18 cellular contexts compared by ENCODE assay signal in the genomic region with DNA sequence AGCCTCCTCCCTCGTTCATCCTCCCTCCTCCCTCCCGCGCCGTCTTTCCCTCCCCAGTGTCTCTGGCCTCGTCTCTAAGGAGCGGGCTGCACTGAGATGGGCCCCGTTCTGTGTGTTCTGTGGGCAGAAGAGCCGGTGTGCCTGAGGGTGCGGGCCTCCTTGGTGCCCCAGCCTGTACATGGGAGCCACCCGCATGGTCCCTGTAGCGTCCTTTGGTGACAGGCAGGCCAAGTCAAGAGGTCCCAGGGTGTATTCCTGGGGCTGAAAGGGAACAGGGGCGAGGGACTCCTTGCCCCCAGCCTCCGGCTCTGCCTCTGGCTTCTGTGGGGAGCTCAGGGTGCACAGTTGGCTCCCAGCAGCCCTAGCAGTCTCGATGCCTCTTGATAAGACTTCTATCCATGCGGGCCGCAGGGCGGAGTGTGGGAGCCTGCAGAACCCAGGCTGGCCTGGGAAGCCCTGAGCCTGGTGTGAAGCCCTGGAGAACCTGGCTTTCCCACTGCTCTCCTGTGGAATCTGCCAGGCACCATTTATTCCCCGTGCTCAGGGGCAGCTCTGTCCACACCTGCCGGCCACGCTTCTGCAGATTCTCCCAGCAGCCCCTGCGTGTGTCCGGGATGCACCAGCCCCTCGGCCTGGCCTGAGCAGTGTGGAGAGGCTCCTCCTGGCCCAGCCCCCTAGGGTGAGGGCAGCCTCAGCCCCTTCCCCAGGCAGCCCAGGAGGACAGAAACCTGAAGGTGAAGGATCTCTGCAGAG.
DNase-seq lines count a peak whose midpoint lies in the region; ATAC-seq and TF ChIP-seq lines count a peak whose summit lies in the region.
"Had no signal": no experiment of that assay in that cellular context is flagged by ENCODE, and none has a peak within 500 bp of the region (broad histone marks: within the 10 kb centered on the region; RNA-seq: fewer than 3 reads in every experiment).

No MANE protein-coding gene starts in this region.

- TF ChIP-seq CTCF in endothelial cell (IDR thresholded peaks at IDR 0.05; ENCODE audit: unreplicated experiment), result no peak
- TF ChIP-seq CTCF in osteocyte (IDR thresholded peaks at IDR 0.05), result no peak

- no peak overlapping the region for H3K4me3 ChIP-seq in BLaER1
- H3K4me3 ChIP-seq: dorsolateral prefrontal cortex, thoracic aorta had no signal

- peak; percentile 8 for DNase-seq in activated CD8-positive, alpha-beta memory T cell treated with anti-CD3 and anti-CD28 coated beads, Interleukin-2, amount 50 U/mL, for 4 hours
- no peak for DNase-seq in activated CD8-positive, alpha-beta memory T cell treated with anti-CD3 and anti-CD28 coated beads, Interleukin-2, amount 10 ng/mL, durations not matched to agents 7 days and 5 days
- DNase-seq in endothelial cell (ENCODE audit: low spot score) (peak; percentile 2), osteocyte (ENCODE audit: extremely low spot score, unreplicated experiment) (peak; percentile 81), NCI-H146 (lab: John Stamatoyannopoulos, UW) (no peak)
- no peak for DNase-seq in stimulated activated CD8-positive, alpha-beta memory T cell treated with anti-CD3 and anti-CD28 coated beads, Interleukin-4, amount 100 ng/mL, for 48 hours
- DNase-seq: 8988T; activated CD4-positive, alpha-beta T cell treated with anti-CD3 and anti-CD28 coated beads, Interleukin-2, amount 10 ng/mL, durations not matched to agents 24 days and 14 days; CD4-positive, alpha-beta memory T cell; MV-4-11; nephron progenitor cell; stimulated activated CD4-positive, alpha-beta T cell treated with anti-CD3 and anti-CD28 coated beads, Interleukin-15, amount 100 ng/mL, for 24 hours; stimulated activated naive CD4-positive, alpha-beta T cell treated with Interleukin-2 at 50 U/mL for 16 hours had no signal

- ATAC-seq in activated CD8-positive, alpha-beta memory T cell treated with anti-CD3 and anti-CD28 coated beads, Interleukin-2, amount 10 ng/mL, durations not matched to agents 7 days and 5 days, result no peak
- ATAC-seq in HG02973 (IDR thresholded peaks at IDR 0.05; ENCODE audit: unreplicated experiment), result no peak

- H3K4me3 Mint-ChIP-seq in activated CD8-positive, alpha-beta memory T cell treated with anti-CD3 and anti-CD28 coated beads, Interleukin-2, amount 10 ng/mL, durations not matched to agents 7 days and 5 days, result no peak overlapping the region
- H3K4me3 Mint-ChIP-seq in endothelial cell (ENCODE audit: unreplicated experiment) (no peak overlapping the region), osteocyte (ENCODE audit: unreplicated experiment) (no peak overlapping the region)
- H3K4me3 Mint-ChIP-seq: activated CD4-positive, alpha-beta T cell treated with anti-CD3 and anti-CD28 coated beads, Interleukin-2, amount 10 ng/mL, durations not matched to agents 24 days and 14 days; activated T-helper 1 cell treated with anti-CD3 and anti-CD28 coated beads, Interleukin-12 subunit alpha, Interleukin-12 subunit beta, Interleukin-2, Interleukin-4 antibody, amounts not matched to agents 30 ng/mL and 10 ng/mL and 1 ng/mL, durations not matched to agents 14 hours and 24 hours and 36 hours; CD4-positive, alpha-beta memory T cell; nephron progenitor cell had no signal

- no peaks in the 10 kb centered on the region for H3K36me3 Mint-ChIP-seq in activated CD8-positive, alpha-beta memory T cell treated with anti-CD3 and anti-CD28 coated beads, Interleukin-2, amount 10 ng/mL, durations not matched to agents 7 days and 5 days
- no peaks in the 10 kb centered on the region for H3K36me3 Mint-ChIP-seq in endothelial cell (ENCODE audit: low read depth, unreplicated experiment)
- no peaks in the 10 kb centered on the region for H3K36me3 Mint-ChIP-seq in osteocyte (ENCODE audit: unreplicated experiment)
- H3K36me3 Mint-ChIP-seq: CD4-positive, alpha-beta memory T cell had no signal

- H3K27me3 ChIP-seq in BLaER1, result no peaks in the 10 kb centered on the region; the same call in 1 of the 2 replicates

- no peaks in the 10 kb centered on the region for H3K4me1 Mint-ChIP-seq in activated CD8-positive, alpha-beta memory T cell treated with anti-CD3 and anti-CD28 coated beads, Interleukin-2, amount 10 ng/mL, durations not matched to agents 7 days and 5 days
- H3K4me1 Mint-ChIP-seq in endothelial cell (ENCODE audit: unreplicated experiment) (no peaks in the 10 kb centered on the region), osteocyte (ENCODE audit: unreplicated experiment) (no peaks in the 10 kb centered on the region)
- H3K4me1 Mint-ChIP-seq: activated CD4-positive, alpha-beta T cell treated with anti-CD3 and anti-CD28 coated beads, Interleukin-2, amount 10 ng/mL, durations not matched to agents 24 days and 14 days had no signal

- H3K9ac ChIP-seq in BLaER1, result no peak overlapping the region

- H3K27ac Mint-ChIP-seq in activated CD8-positive, alpha-beta memory T cell treated with anti-CD3 and anti-CD28 coated beads, Interleukin-2, amount 10 ng/mL, durations not matched to agents 7 days and 5 days, result no peak overlapping the region
- H3K27ac Mint-ChIP-seq in endothelial cell (ENCODE audit: unreplicated experiment) (no peak overlapping the region), osteocyte (ENCODE audit: unreplicated experiment) (no peak overlapping the region)
- H3K27ac Mint-ChIP-seq: activated CD4-positive, alpha-beta T cell treated with anti-CD3 and anti-CD28 coated beads, Interleukin-2, amount 10 ng/mL, durations not matched to agents 24 days and 14 days; activated T-helper 1 cell treated with anti-CD3 and anti-CD28 coated beads, Interleukin-12 subunit alpha, Interleukin-12 subunit beta, Interleukin-2, Interleukin-4 antibody, amounts not matched to agents 30 ng/mL and 10 ng/mL and 1 ng/mL, durations not matched to agents 14 hours and 24 hours and 36 hours; nephron progenitor cell had no signal

- H3K9me3 Mint-ChIP-seq in activated CD8-positive, alpha-beta memory T cell treated with anti-CD3 and anti-CD28 coated beads, Interleukin-2, amount 10 ng/mL, durations not matched to agents 7 days and 5 days (ENCODE audit: low read depth), result no peaks in the 10 kb centered on the region
- H3K9me3 Mint-ChIP-seq in endothelial cell (ENCODE audit: unreplicated experiment) (no peaks in the 10 kb centered on the region), osteocyte (ENCODE audit: unreplicated experiment) (no peaks in the 10 kb centered on the region)
- H3K9me3 Mint-ChIP-seq: activated CD4-positive, alpha-beta T cell treated with anti-CD3 and anti-CD28 coated beads, Interleukin-2, amount 10 ng/mL, durations not matched to agents 24 days and 14 days; activated T-helper 1 cell treated with anti-CD3 and anti-CD28 coated beads, Interleukin-12 subunit alpha, Interleukin-12 subunit beta, Interleukin-2, Interleukin-4 antibody, amounts not matched to agents 30 ng/mL and 10 ng/mL and 1 ng/mL, durations not matched to agents 14 hours and 24 hours and 36 hours; CD4-positive, alpha-beta memory T cell; nephron progenitor cell had no signal

- H3K36me3 ChIP-seq in BLaER1, result no peaks in the 10 kb centered on the region
- H3K36me3 ChIP-seq: thoracic aorta had no signal

- H3K4me1 ChIP-seq in BLaER1, result peaks cover 71% of the 10 kb centered on the region

- no peaks in the 10 kb centered on the region for H4K20me1 ChIP-seq in BLaER1

- CTCF ChIA-PET in activated CD8-positive, alpha-beta memory T cell treated with anti-CD3 and anti-CD28 coated beads, Interleukin-2, amount 10 ng/mL, durations not matched to agents 7 days and 5 days (lab: Charles Lee), result no interaction called here

- H3K4me2 ChIP-seq in BLaER1, result 0 out of 2 replicates have a peak overlapping the region, but pooled peaks have one; percentile 5

- no peaks in the 10 kb centered on the region for H3K9me3 ChIP-seq in BLaER1
- H3K9me3 ChIP-seq: thoracic aorta had no signal

- no peaks in the 10 kb centered on the region for H3K27me3 Mint-ChIP-seq in activated CD8-positive, alpha-beta memory T cell treated with anti-CD3 and anti-CD28 coated beads, Interleukin-2, amount 10 ng/mL, durations not matched to agents 7 days and 5 days
- peaks cover 2% of the 10 kb centered on the region for H3K27me3 Mint-ChIP-seq in endothelial cell (ENCODE audit: unreplicated experiment)
- no peaks in the 10 kb centered on the region for H3K27me3 Mint-ChIP-seq in osteocyte (ENCODE audit: unreplicated experiment)
- H3K27me3 Mint-ChIP-seq: activated CD4-positive, alpha-beta T cell treated with anti-CD3 and anti-CD28 coated beads, Interleukin-2, amount 10 ng/mL, durations not matched to agents 24 days and 14 days had no signal

- no peak overlapping the region for H3K27ac ChIP-seq in BLaER1
- H3K27ac ChIP-seq: dorsolateral prefrontal cortex, thoracic aorta had no signal

Comparison
In these comparisons a context has a peak if more than half of its experiments do, and no peak if none do; other contexts are left out.
1. DNase-seq: peak in activated CD8-positive, alpha-beta memory T cell treated with anti-CD3 and anti-CD28 coated beads, Interleukin-2, amount 50 U/mL, for 4 hours (single experiment), endothelial cell (single experiment) and osteocyte (single experiment); none in activated CD8-positive, alpha-beta memory T cell treated with anti-CD3 and anti-CD28 coated beads, Interleukin-2, amount 10 ng/mL, durations not matched to agents 7 days and 5 days (single experiment), NCI-H146 (single experiment) and stimulated activated CD8-positive, alpha-beta memory T cell treated with anti-CD3 and anti-CD28 coated beads, Interleukin-4, amount 100 ng/mL, for 48 hours (single experiment).